Comparison of ENCODE assay signal across 31 cellular contexts in genomic region chr5:68227532-68228160, GRCh38. TPM values are rescaled to one million over a fixed set of nuclear protein-coding genes. Genes with fewer than 3 reads are reported as not detected.
DNase-seq lines count a peak whose midpoint lies in the region; ATAC-seq, FAIRE-seq and TF ChIP-seq lines count a peak whose summit lies in the region.
"Had no signal": no experiment of that assay in that cellular context is flagged by ENCODE, and none has a peak within 500 bp of the region (broad histone marks: within the 10 kb centered on the region; RNA-seq: fewer than 3 reads in every experiment).

No MANE protein-coding gene starts in this region.

- H4K20me1 ChIP-seq in GM12878 (ENCODE audit: control insufficient read depth, insufficient read depth) = peaks cover 8% of the 10 kb centered on the region; the same call in 1 of the 2 replicates

- DNase-seq in activated T-cell treated with anti-CD3 and anti-CD28 coated beads, Interleukin-2, amount 50 U/mL, for 24 hours = no peak
- DNase-seq in activated T-cell treated with anti-CD3 and anti-CD28 coated beads, Interleukin-2, amount 50 U/mL, for 72 hours = no peak
- DNase-seq in GM12891 (ENCODE audit: insufficient read length, low spot score) (no peak), GM12878 (ENCODE audit: low read depth, low spot score) (no peak), NCI-H2029 (lab: John Stamatoyannopoulos, UW) (no peak)
- no peak for DNase-seq in naive thymus-derived CD4-positive, alpha-beta T cell
- DNase-seq: activated CD4-positive, alpha-beta T cell treated with anti-CD3 and anti-CD28 coated beads for 48 hours; activated CD8-positive, alpha-beta memory T cell treated with anti-CD3 and anti-CD28 coated beads, Interleukin-2, amount 10 ng/mL, durations not matched to agents 7 days and 5 days; activated naive CD4-positive, alpha-beta T cell treated with Interleukin-2 at 50 U/mL for 16 hours; cortex of kidney; DMS53; foreskin keratinocyte; GDM1; left colon; mesenchymal stem cell; nucleus accumbens; PC-3; psoas muscle; Right ventricle myocardium superior; stimulated activated CD4-positive, alpha-beta T cell treated with anti-CD3 and anti-CD28 coated beads, Interleukin-15, amount 100 ng/mL, for 24 hours; stimulated activated naive CD4-positive, alpha-beta T cell; T-helper 9 cell; WERI-Rb-1 had no signal

- CTCF ChIA-PET in GM12878 (lab: Yijun Ruan, JAX) = interaction anchor here (1.1 kb wide), 1 partner anchor 11 kb away, joined by 5 read pairs; no protein-coding TSS in a partner anchor
- CTCF ChIA-PET in naive thymus-derived CD4-positive, alpha-beta T cell (lab: Charles Lee) = interaction anchor here (0.6 kb wide), 1 partner anchor 19 kb away, joined by 9 read pairs; no protein-coding TSS in a partner anchor

- H3K79me2 ChIP-seq in GM12878 (ENCODE audit: control insufficient read depth, insufficient read depth, low read length) = peaks cover 54% of the 10 kb centered on the region

- TF ChIP-seq POLR2A in GM12891 (IDR thresholded peaks at IDR 0.05; ENCODE audit: low read depth, low read length) (no peak), GM12878 (IDR thresholded peaks at IDR 0.05; ENCODE audit: low read depth, low read length) (no peak)

- POLR2A ChIA-PET in GM12878 (lab: Charles Lee) = interaction anchor here (0.7 kb wide), 1 partner anchor 27 kb away, joined by 3 read pairs; no protein-coding TSS in a partner anchor
- POLR2A ChIA-PET in naive thymus-derived CD4-positive, alpha-beta T cell (lab: Charles Lee) = interaction anchor here (0.5 to 1.6 kb wide), 4 partner anchors 10 to 846 kb away, joined by 3 to 5 read pairs (median 4); no protein-coding TSS in a partner anchor

- RAD21 ChIA-PET in GM12878 (lab: Charles Lee; ENCODE audit: unreplicated experiment) = interaction anchor here (1.0 kb wide), 1 partner anchor 42 kb away, joined by 3 read pairs; no protein-coding TSS in a partner anchor

- TF ChIP-seq CTCF in GM12878 (IDR thresholded peaks at IDR 0.05 in 2 of 3, conservative IDR thresholded peaks at IDR 0.05 in 1 of 3; ENCODE audit: control insufficient read depth in 2 of 3, extremely low read depth in 1 of 3, insufficient read depth in 1 of 3, low read depth in 3 of 3, low read length in 3 of 3) = no peak

- no peak overlapping the region for H2AFZ ChIP-seq in GM12878 (ENCODE audit: control insufficient read depth, low read depth, low read length)

- no peaks in the 10 kb centered on the region for H3K27me3 Mint-ChIP-seq in activated T-cell treated with anti-CD3 and anti-CD28 coated beads, Interleukin-2, amount 50 U/mL, for 24 hours
- no peaks in the 10 kb centered on the region for H3K27me3 Mint-ChIP-seq in activated T-cell treated with anti-CD3 and anti-CD28 coated beads, Interleukin-2, amount 50 U/mL, for 72 hours (ENCODE audit: low read depth)
- no peaks in the 10 kb centered on the region for H3K27me3 Mint-ChIP-seq in naive thymus-derived CD4-positive, alpha-beta T cell
- H3K27me3 Mint-ChIP-seq: activated CD8-positive, alpha-beta memory T cell treated with anti-CD3 and anti-CD28 coated beads, Interleukin-2, amount 10 ng/mL, durations not matched to agents 7 days and 5 days had no signal

- 79% methylated on average over 7 of the region's 7 CpGs for WGBS in GM12878 (ENCODE audit: insufficient coverage, insufficient replicate concordance, low lambda C conversion rate, missing lambda C conversion rate)

- peaks cover 92% of the 10 kb centered on the region for H3K4me1 Mint-ChIP-seq in activated T-cell treated with anti-CD3 and anti-CD28 coated beads, Interleukin-2, amount 50 U/mL, for 24 hours (ENCODE audit: low read depth)
- peaks cover 92% of the 10 kb centered on the region for H3K4me1 Mint-ChIP-seq in activated T-cell treated with anti-CD3 and anti-CD28 coated beads, Interleukin-2, amount 50 U/mL, for 72 hours (ENCODE audit: low read depth)
- H3K4me1 Mint-ChIP-seq in naive thymus-derived CD4-positive, alpha-beta T cell = peaks cover 66 to 100% (median 96%) of the 10 kb centered on the region in 7 donors

- BruUV-seq in GM12878 (replicated peaks; lab: Mats Ljungman, UMichigan) = TSS peak; percentile 19

- peaks cover 55% of the 10 kb centered on the region for H3K36me3 Mint-ChIP-seq in activated T-cell treated with anti-CD3 and anti-CD28 coated beads, Interleukin-2, amount 50 U/mL, for 24 hours (ENCODE audit: low read depth)
- H3K36me3 Mint-ChIP-seq in activated T-cell treated with anti-CD3 and anti-CD28 coated beads, Interleukin-2, amount 50 U/mL, for 72 hours (ENCODE audit: insufficient read depth in 2 of 2) = peaks cover 4 to 24% of the 10 kb centered on the region in 2 donors
- peaks cover 4 to 32% (median 18%) of the 10 kb centered on the region in 5 donors for H3K36me3 Mint-ChIP-seq in naive thymus-derived CD4-positive, alpha-beta T cell

- intact Hi-C loops in GM12878 (cut with micrococcal nuclease; ENCODE audit: unreplicated experiment) = no loop called here
- intact Hi-C loops in naive thymus-derived CD4-positive, alpha-beta T cell (cut with micrococcal nuclease) = loop anchor here in 1 of 2 donors (1.0 kb wide), 1 partner anchor 9 kb away; no protein-coding TSS in a partner anchor

- peaks cover 3 to 15% of the 10 kb centered on the region in 2 experiments; a peak in 3 of 4 replicates for H3K36me3 ChIP-seq in GM12878 (ENCODE audit: control insufficient read depth in 2 of 2, insufficient read depth in 2 of 2, low read length in 1 of 2)
- peaks cover 0 to 20% (median 6%) of the 10 kb centered on the region in 3 experiments for H3K36me3 ChIP-seq in naive thymus-derived CD4-positive, alpha-beta T cell (ENCODE audit: control insufficient read depth in 2 of 3, insufficient read depth in 3 of 3, low read length in 3 of 3)
- H3K36me3 ChIP-seq: HAP-1 had no signal

- TF ChIP-seq EP300 in GM12878 (IDR thresholded peaks at IDR 0.05; ENCODE audit: borderline replicate concordance in 1 of 2, control insufficient read depth in 1 of 2, low read depth in 2 of 2, low read length in 2 of 2) = no peak

- H3K27ac Mint-ChIP-seq in activated T-cell treated with anti-CD3 and anti-CD28 coated beads, Interleukin-2, amount 50 U/mL, for 24 hours = peak overlapping the region; percentile 9
- no peak overlapping the region for H3K27ac Mint-ChIP-seq in activated T-cell treated with anti-CD3 and anti-CD28 coated beads, Interleukin-2, amount 50 U/mL, for 72 hours
- H3K27ac Mint-ChIP-seq in naive thymus-derived CD4-positive, alpha-beta T cell = peak overlapping the region in 7 of 9 donors; percentile 1 to 74 (median 37)
- H3K27ac Mint-ChIP-seq: activated CD8-positive, alpha-beta memory T cell treated with anti-CD3 and anti-CD28 coated beads, Interleukin-2, amount 10 ng/mL, durations not matched to agents 7 days and 5 days had no signal

- H3K4me1 ChIP-seq in GM12878 (ENCODE audit: control insufficient read depth, insufficient read depth, low read length) = peaks cover 3% of the 10 kb centered on the region; the same call in 1 of the 2 replicates
- H3K4me1 ChIP-seq in naive thymus-derived CD4-positive, alpha-beta T cell (ENCODE audit: control insufficient read depth in 2 of 2, insufficient read depth in 2 of 2, low read length in 2 of 2) = peaks cover 48 to 56% of the 10 kb centered on the region in 2 donors

- peak; percentile 13 for FAIRE-seq in GM12891 (lab: Jason Lieb, UNC)
- FAIRE-seq in GM12878 (lab: Jason Lieb, UNC) = no peak
- FAIRE-seq: A204.1, GM19239 had no signal

- H3K4me3 ChIP-seq in GM12878 = no peak overlapping the region
- H3K4me3 ChIP-seq in naive thymus-derived CD4-positive, alpha-beta T cell (ENCODE audit: low read length) = no peak overlapping the region
- H3K4me3 ChIP-seq: HAP-1, psoas muscle, thoracic aorta, vagina had no signal

- SMC1A ChIA-PET in GM12878 (lab: Charles Lee; ENCODE audit: uncharacterized antibody, unreplicated experiment) = interaction anchor here (0.9 to 4.6 kb wide), 4 partner anchors 10 to 43 kb away, joined by 3 to 39 read pairs (median 6); partner anchors contain the start of gene PIK3R1

- ATAC-seq in activated T-cell treated with anti-CD3 and anti-CD28 coated beads, Interleukin-2, amount 50 U/mL, for 72 hours (replicated peaks in 1 of 2) = no peak
- ATAC-seq in GM12878 = peak; percentile 48
- no peak for ATAC-seq in naive thymus-derived CD4-positive, alpha-beta T cell
- no peak for ATAC-seq in HG02759 (IDR thresholded peaks at IDR 0.05; ENCODE audit: unreplicated experiment)
- no peak for ATAC-seq in HG03460 (IDR thresholded peaks at IDR 0.05; ENCODE audit: unreplicated experiment)
- ATAC-seq: activated CD8-positive, alpha-beta memory T cell treated with anti-CD3 and anti-CD28 coated beads, Interleukin-2, amount 10 ng/mL, durations not matched to agents 7 days and 5 days; foreskin keratinocyte; PC-3; psoas muscle had no signal

- no peak overlapping the region for H3K4me3 Mint-ChIP-seq in activated T-cell treated with anti-CD3 and anti-CD28 coated beads, Interleukin-2, amount 50 U/mL, for 24 hours
- H3K4me3 Mint-ChIP-seq in activated T-cell treated with anti-CD3 and anti-CD28 coated beads, Interleukin-2, amount 50 U/mL, for 72 hours = no peak overlapping the region
- H3K4me3 Mint-ChIP-seq in naive thymus-derived CD4-positive, alpha-beta T cell = peak overlapping the region in 3 of 10 donors; percentile 5 to 24 (median 11)
- H3K4me3 Mint-ChIP-seq: activated CD8-positive, alpha-beta memory T cell treated with anti-CD3 and anti-CD28 coated beads, Interleukin-2, amount 10 ng/mL, durations not matched to agents 7 days and 5 days had no signal

- H3K9me3 ChIP-seq in GM12878 (replicated peaks; ENCODE audit: control insufficient read depth, insufficient read depth, low read length) = no peaks in the 10 kb centered on the region
- H3K9me3 ChIP-seq in naive thymus-derived CD4-positive, alpha-beta T cell (ENCODE audit: control insufficient read depth in 2 of 3, low read length in 3 of 3) = no peaks in the 10 kb centered on the region
- H3K9me3 ChIP-seq: esophagus muscularis mucosa, HAP-1, psoas muscle, thoracic aorta, vagina had no signal

- no peak overlapping the region for H3K27ac ChIP-seq in GM12878 (ENCODE audit: control insufficient read depth, insufficient read depth)
- H3K27ac ChIP-seq in naive thymus-derived CD4-positive, alpha-beta T cell (ENCODE audit: low read depth, low read length) = no peak overlapping the region
- H3K27ac ChIP-seq: foreskin keratinocyte, psoas muscle, thoracic aorta, vagina had no signal

- H3K9ac ChIP-seq in GM12878 (ENCODE audit: control insufficient read depth, insufficient read depth, low read length) = no peak overlapping the region

- no peak for TF ChIP-seq RAD21 in GM12878 (IDR thresholded peaks at IDR 0.05; ENCODE audit: insufficient read depth, low read depth, low read length)

- no peaks in the 10 kb centered on the region for H3K9me3 Mint-ChIP-seq in activated T-cell treated with anti-CD3 and anti-CD28 coated beads, Interleukin-2, amount 50 U/mL, for 24 hours
- H3K9me3 Mint-ChIP-seq in activated T-cell treated with anti-CD3 and anti-CD28 coated beads, Interleukin-2, amount 50 U/mL, for 72 hours = no peaks in the 10 kb centered on the region
- no peaks in the 10 kb centered on the region for H3K9me3 Mint-ChIP-seq in naive thymus-derived CD4-positive, alpha-beta T cell

- H3K27me3 ChIP-seq in GM12878 (replicated peaks in 1 of 2; ENCODE audit: control insufficient read depth in 2 of 2, insufficient read depth in 2 of 2, low read length in 1 of 2) = no peaks in the 10 kb centered on the region
- H3K27me3 ChIP-seq in naive thymus-derived CD4-positive, alpha-beta T cell (ENCODE audit: control insufficient read depth in 2 of 2, insufficient read depth in 2 of 2, low read length in 2 of 2) = no peaks in the 10 kb centered on the region
- H3K27me3 ChIP-seq: esophagus muscularis mucosa, foreskin keratinocyte, vagina had no signal

- in situ Hi-C loops in GM12878 (cut with MboI) = no loop called here

- peak overlapping the region; percentile 11; the same call in 1 of the 2 replicates for H3K4me2 ChIP-seq in GM12878 (ENCODE audit: control insufficient read depth, insufficient read depth)

RNA-seq across cellular contexts. Expression of gene PIK3R1, which starts 12.1 kb away (rescaled TPM):
- 10 to 100 TPM; 46.5 to 74.2 TPM for total RNA-seq in activated T-cell treated with anti-CD3 and anti-CD28 coated beads, Interleukin-2, amount 50 U/mL, for 72 hours
- polyA plus RNA-seq in GM12891 (2012; ENCODE audit: low read depth, missing spikeins) = 16.1 TPM
- total RNA-seq in GM12878 (2013; cell fraction: nucleolus; rRNA removed) = 40.8 and 49.4 TPM in 2 replicates
- total RNA-seq in GM12878 (2014; rRNA removed) (28.0 and 33.3 TPM in 2 replicates), GM12878 (2014; rRNA removed; fragmentation: Illumina TruSeq; extraction: Trizol) (30.1 and 34.9 TPM in 2 replicates), GM12878 (2021) (38.4 and 39.8 TPM in 2 replicates)
- polyA plus RNA-seq in GM12878 (2011; ENCODE audit: low read depth) = 11.5 TPM
- polyA plus RNA-seq in GM12878 (2011; rRNA removed) (14.6 and 15.9 TPM in 2 replicates), GM12878 (2014; fragmentation: Illumina TruSeq; extraction: Trizol) (34.6 and 38.1 TPM in 2 replicates), GM12878 (2014; fragmentation: Nextera tagmentation; extraction: Ambion mirVana) (1 to 10 TPM; 7.8 to 8.0 TPM), GM12878 (2014; rRNA removed) (15.1 and 15.6 TPM in 2 replicates), GM12878 (2016; fragmentation: Nextera tagmentation; extraction: Ambion mirVana) (10 to 100 TPM; 14.0 to 15.4 TPM)
- polyA plus RNA-seq in GM12878 (2011; cell fraction: cytosol; rRNA removed) = 6.9 and 10.1 TPM in 2 replicates
- 10.3 and 15.8 TPM in 2 replicates for polyA plus RNA-seq in GM12878 (2011; cell fraction: nucleus; rRNA removed)
- polyA plus RNA-seq in GM12878 (2012) = 15.8 and 22.1 TPM in 2 replicates
- 30.3 and 32.3 TPM in 2 replicates for polyA minus RNA-seq in GM12878 (2011; rRNA and poly(A)+ RNA removed)
- 19.0 and 24.7 TPM in 2 replicates for polyA minus RNA-seq in GM12878 (2011; cell fraction: cytosol; rRNA and poly(A)+ RNA removed)
- 23.9 and 37.7 TPM in 2 replicates for polyA minus RNA-seq in GM12878 (2011; cell fraction: nucleus; rRNA and poly(A)+ RNA removed)
- total RNA-seq in naive thymus-derived CD4-positive, alpha-beta T cell = 100 to 1,000 TPM in 4 of 5 experiments, 10 to 100 TPM in 1; 72.0 to 207 (median 131) TPM
- 100 to 1,000 TPM in 1 of 2 donors, 10 to 100 TPM in 1; 85.1 to 110 TPM for polyA plus RNA-seq in naive thymus-derived CD4-positive, alpha-beta T cell
